Comparison of ENCODE assay signal across 17 cellular contexts in genomic region chr21:39776589-39776988, GRCh38. TPM values are rescaled to one million over a fixed set of nuclear protein-coding genes. Genes with fewer than 3 reads are reported as not detected.
DNase-seq lines count a peak whose midpoint lies in the region; TF ChIP-seq lines count a peak whose summit lies in the region.
"Had no signal": no experiment of that assay in that cellular context is flagged by ENCODE, and none has a peak within 500 bp of the region (broad histone marks: within the 10 kb centered on the region; RNA-seq: fewer than 3 reads in every experiment).

No MANE protein-coding gene starts in this region.

- H4K91ac ChIP-seq in trophoblast cell (ENCODE audit: low read depth, low read length), result no peak overlapping the region

- no CpG with 5 or more reads among the region's 3 CpGs for WGBS in trophoblast cell (ENCODE audit: extremely low coverage, insufficient coverage, insufficient read length)

- peaks cover 1% of the 10 kb centered on the region for H3K79me1 ChIP-seq in trophoblast cell (ENCODE audit: low read length)

- H3K18ac ChIP-seq in trophoblast cell (ENCODE audit: low read length), result no peak overlapping the region

- H3K4me1 Mint-ChIP-seq in CD4-positive, alpha-beta memory T cell, result no peaks in the 10 kb centered on the region

- no peak overlapping the region for H3K14ac ChIP-seq in trophoblast cell (ENCODE audit: low read length)

- H4K8ac ChIP-seq in trophoblast cell (ENCODE audit: low read depth, low read length), result no peak overlapping the region

- H3K4ac ChIP-seq in trophoblast cell (ENCODE audit: low read depth, low read length), result no peak overlapping the region

- DNase-seq in AG10803 (ENCODE audit: low read depth), result peak; percentile 45
- peak; percentile 1 for DNase-seq in fibroblast of pulmonary artery (ENCODE audit: low read depth)
- DNase-seq in trophoblast cell, result peak in 1 of 2 donors; percentile 34
- no peak for DNase-seq in activated CD4-positive, alpha-beta T cell treated with anti-CD3 and anti-CD28 coated beads for 1 hour
- DNase-seq in T1000 (lab: John Stamatoyannopoulos, UW), result no peak
- no peak for DNase-seq in CD4-positive, alpha-beta memory T cell
- DNase-seq: CD8-positive, alpha-beta T cell; DMS79 treated with DMSO at 0.1 percent for 48 hours; GM23248; HCEC 1CT; NCI-H2227 treated with DMSO at 0.1 percent for 48 hours; NCI-H524; PC-9 had no signal

- intact Hi-C loops in CD4-positive, alpha-beta memory T cell (cut with micrococcal nuclease), result no loop called here

- H2BK120ac ChIP-seq in trophoblast cell (ENCODE audit: insufficient read depth, low read length, poor library complexity), result no peak overlapping the region

- CTCF ChIA-PET in CD4-positive, alpha-beta memory T cell (lab: Charles Lee; ENCODE audit: partially characterized antibody), result no interaction called here

- no peaks in the 10 kb centered on the region for H3K79me2 ChIP-seq in trophoblast cell (ENCODE audit: control insufficient read depth, insufficient read depth, low read length, poor library complexity)

- H4K12ac ChIP-seq in trophoblast cell (ENCODE audit: low read depth, low read length), result no peak overlapping the region

- H3K9me3 Mint-ChIP-seq in CD4-positive, alpha-beta memory T cell, result peaks cover 0 to 5% (median 0%) of the 10 kb centered on the region in 8 donors
- H3K9me3 Mint-ChIP-seq: CD8-positive, alpha-beta T cell had no signal

- no peaks in the 10 kb centered on the region for H3K36me3 ChIP-seq in trophoblast cell (ENCODE audit: control insufficient read depth in 1 of 2, insufficient read depth in 2 of 2, low read length in 2 of 2)
- no peaks in the 10 kb centered on the region for H3K36me3 ChIP-seq in CD4-positive, alpha-beta memory T cell (ENCODE audit: insufficient read depth, low read length)

- H3K27ac ChIP-seq in VCaP (peak overlapping the region; percentile 9; the same call in 1 of the 2 replicates), trophoblast cell (ENCODE audit: low read depth, low read length) (peak overlapping the region; percentile 3)
- H3K27ac ChIP-seq in CD4-positive, alpha-beta memory T cell (ENCODE audit: low read depth, low read length), result no peak overlapping the region
- H3K27ac ChIP-seq: GM23248, HL-60, PC-9 had no signal

- no peak overlapping the region for H3K4me3 Mint-ChIP-seq in CD4-positive, alpha-beta memory T cell
- H3K4me3 Mint-ChIP-seq: CD8-positive, alpha-beta T cell had no signal

- H3K27me3 Mint-ChIP-seq in CD4-positive, alpha-beta memory T cell, result no peaks in the 10 kb centered on the region

- H3K23ac ChIP-seq in trophoblast cell (ENCODE audit: low read length), result no peak overlapping the region

- POLR2A ChIA-PET in CD4-positive, alpha-beta memory T cell (lab: Charles Lee; ENCODE audit: partially characterized antibody), result no interaction called here

- no peak overlapping the region for H2AFZ ChIP-seq in trophoblast cell (ENCODE audit: insufficient read depth, low read length, poor library complexity)
- H2AFZ ChIP-seq: GM23248, PC-9 had no signal

- no peak overlapping the region for H2BK12ac ChIP-seq in trophoblast cell (ENCODE audit: low read length)

- no peaks in the 10 kb centered on the region for H3K36me3 Mint-ChIP-seq in CD4-positive, alpha-beta memory T cell
- H3K36me3 Mint-ChIP-seq: CD8-positive, alpha-beta T cell had no signal

- H3K4me1 ChIP-seq in trophoblast cell (ENCODE audit: control insufficient read depth in 1 of 2, insufficient read depth in 2 of 2, low read length in 2 of 2), result peaks cover 0 to 11% of the 10 kb centered on the region in 2 experiments
- no peaks in the 10 kb centered on the region for H3K4me1 ChIP-seq in CD4-positive, alpha-beta memory T cell (ENCODE audit: insufficient read depth, low read length)

- H2AK5ac ChIP-seq in trophoblast cell (ENCODE audit: low read length), result no peak overlapping the region

- no peaks in the 10 kb centered on the region for H3K9me3 ChIP-seq in trophoblast cell (ENCODE audit: insufficient read depth, low read depth, low read length)
- no peaks in the 10 kb centered on the region for H3K9me3 ChIP-seq in CD4-positive, alpha-beta memory T cell (ENCODE audit: control insufficient read depth in 1 of 2, low read length in 2 of 2)

- TF ChIP-seq CTCF in AG10803 (conservative IDR thresholded peaks at IDR 0.05; ENCODE audit: low read length) (no peak), VCaP (conservative IDR thresholded peaks at IDR 0.05) (no peak), fibroblast of pulmonary artery (IDR thresholded peaks at IDR 0.05; ENCODE audit: low read length, missing control alignments) (no peak)

- H3K9ac ChIP-seq in trophoblast cell (ENCODE audit: low read length), result no peak overlapping the region
- H3K9ac ChIP-seq: GM23248 had no signal

- H3K4me2 ChIP-seq in trophoblast cell (ENCODE audit: low read length), result no peak overlapping the region
- H3K4me2 ChIP-seq: PC-9 had no signal

- H2BK5ac ChIP-seq in trophoblast cell (ENCODE audit: low read depth, low read length, poor library complexity), result no peak overlapping the region

- no peaks in the 10 kb centered on the region for H3K27me3 ChIP-seq in trophoblast cell (ENCODE audit: insufficient read depth, low read length)
- no peaks in the 10 kb centered on the region for H3K27me3 ChIP-seq in CD4-positive, alpha-beta memory T cell (ENCODE audit: insufficient read depth, low read length)

- H3K4me3 ChIP-seq in AG10803 (ENCODE audit: low read length) (no peak overlapping the region), fibroblast of pulmonary artery (replicated peaks; ENCODE audit: low read depth, low read length) (no peak overlapping the region), trophoblast cell (ENCODE audit: low read depth, low read length) (no peak overlapping the region)
- no peak overlapping the region for H3K4me3 ChIP-seq in CD4-positive, alpha-beta memory T cell (ENCODE audit: low read length in 2 of 2)
- H3K4me3 ChIP-seq: GM12878, GM23248, PC-9 had no signal

- H3K27ac Mint-ChIP-seq in CD4-positive, alpha-beta memory T cell, result no peak overlapping the region
- H3K27ac Mint-ChIP-seq: CD8-positive, alpha-beta T cell had no signal

RNA-seq across cellular contexts. Expression of gene IGSF5, which starts 31.6 kb away (rescaled TPM):
- polyA plus RNA-seq in trophoblast cell (2013), result 1.1 and 1.2 TPM in 2 replicates
- not detected for total RNA-seq in CD4-positive, alpha-beta memory T cell
- not detected for polyA plus RNA-seq in CD4-positive, alpha-beta memory T cell
- total RNA-seq: CD8-positive, alpha-beta T cell; GM12878; GM23248; PC-9 had no signal
- polyA plus RNA-seq: BJ, GM12878, GM23248 had no signal

Comparison
In these comparisons a context has a peak if more than half of its experiments do, and no peak if none do; other contexts are left out.
1. DNase-seq: peak in AG10803 (single experiment) and fibroblast of pulmonary artery (single experiment); none in activated CD4-positive, alpha-beta T cell treated with anti-CD3 and anti-CD28 coated beads for 1 hour (single experiment), T1000 (single experiment) and CD4-positive, alpha-beta memory T cell (0 of 5).